8 cellular contexts compared by ENCODE assay signal in genomic region chr9:626114-626513, GRCh38.
A peak's percentile ranks its signal among the peaks of the same experiment; 100 is the strongest.
DNase-seq lines count a peak whose midpoint lies in the region; ATAC-seq and TF ChIP-seq lines count a peak whose summit lies in the region.
"Not testable (repeated sequence)": the region's sequence is repeated elsewhere in the genome, so short reads cannot be mapped to it uniquely, and the experiment has no call there.

No MANE protein-coding gene starts in this region.

- peak overlapping the region; percentile 48 to 78 (median 72) for H3K4me2 ChIP-seq in BLaER1 treated with 17β-estradiol and CSF1 and Interleukin-3, amounts not matched to agents 10 nM and 100 nM
- H3K4me2 ChIP-seq in OCI-LY1 (ENCODE audit: low read length): peak overlapping the region; percentile 70

- peak overlapping the region in 1 of 10 experiments; percentile 1; a peak in 1 of 20 replicates for H3K4me3 ChIP-seq in BLaER1 treated with 17β-estradiol and CSF1 and Interleukin-3, amounts not matched to agents 10 nM and 100 nM
- H3K4me3 ChIP-seq in OCI-LY1 (ENCODE audit: low read depth, low read length, poor library complexity, severe bottlenecking): peak overlapping the region; percentile 24
- H3K4me3 ChIP-seq in cardiac muscle cell; rectal smooth muscle tissue (ENCODE audit: low read length); transverse colon: not testable (repeated sequence)

- not testable (repeated sequence) for H3K9me3 ChIP-seq in BLaER1 treated with 17β-estradiol and CSF1 and Interleukin-3, amounts not matched to agents 10 nM and 100 nM (replicated peaks in 1 of 11); OCI-LY1 (ENCODE audit: low read length); cardiac muscle cell (ENCODE audit: low read depth); transverse colon

- H3K79me2 ChIP-seq in OCI-LY1 (ENCODE audit: insufficient read depth, low read length): not testable (repeated sequence)

- H3K9me3 Mint-ChIP-seq in mesothelial cell of epicardium: not testable (repeated sequence)

- peak overlapping the region in 6 of 11 experiments; percentile 13 to 50 (median 28); a peak in 7 of 22 replicates for H3K9ac ChIP-seq in BLaER1 treated with 17β-estradiol and CSF1 and Interleukin-3, amounts not matched to agents 10 nM and 100 nM
- H3K9ac ChIP-seq in OCI-LY1 (ENCODE audit: low read length): peak overlapping the region; percentile 33; the same call in 1 of the 2 replicates
- H3K9ac ChIP-seq in rectal smooth muscle tissue (ENCODE audit: low read length): not testable (repeated sequence)

- peak; percentile 14 for ATAC-seq in HG02852 (IDR thresholded peaks at IDR 0.05; ENCODE audit: unreplicated experiment)

- not testable (repeated sequence) for H4K20me1 ChIP-seq in BLaER1 treated with 17β-estradiol and CSF1 and Interleukin-3, amounts not matched to agents 10 nM and 100 nM; OCI-LY1 (ENCODE audit: insufficient read depth, low read length)

- DNase-seq in caudate nucleus (lab: John Stamatoyannopoulos, UW); cardiac muscle cell (ENCODE audit: low read depth in 1 of 2, low spot score in 1 of 2); mesothelial cell of epicardium (ENCODE audit: low spot score in 2 of 2, unreplicated experiment in 2 of 2); transverse colon: not testable (repeated sequence)

- peak overlapping the region in 5 of 11 experiments; percentile 5 to 42 (median 20); a peak in 5 of 22 replicates for H3K27ac ChIP-seq in BLaER1 treated with 17β-estradiol and CSF1 and Interleukin-3, amounts not matched to agents 10 nM and 100 nM
- H3K27ac ChIP-seq in OCI-LY1 (ENCODE audit: low read depth, low read length, poor library complexity, severe bottlenecking) (peak overlapping the region; percentile 66), caudate nucleus (ENCODE audit: low read depth, low read length) (peak overlapping the region; percentile 49), cardiac muscle cell (peak overlapping the region; percentile 74), rectal smooth muscle tissue (ENCODE audit: low read depth, low read length) (peak overlapping the region; percentile 66), transverse colon (peak overlapping the region; percentile 69 to 86 (median 72))

- H3K36me3 ChIP-seq in BLaER1 treated with 17β-estradiol and CSF1 and Interleukin-3, amounts not matched to agents 10 nM and 100 nM; OCI-LY1 (ENCODE audit: insufficient read depth, low read length); cardiac muscle cell; rectal smooth muscle tissue (ENCODE audit: control insufficient read depth, insufficient read depth, low read length); transverse colon: not testable (repeated sequence)

- in situ Hi-C loops in transverse colon (cut with MboI; ENCODE audit: low pct_ligation_motif_present in 1 of 4, low pct_unique_long_range_greater_than_20kb in 1 of 4, low sequenced_read_pairs in 3 of 4): not testable (repeated sequence)

- peak overlapping the region; percentile 5 for H3K27ac Mint-ChIP-seq in mesothelial cell of epicardium

- H3F3A ChIP-seq in OCI-LY1 (ENCODE audit: insufficient read depth, low read length): not testable (repeated sequence)

- not testable (repeated sequence) for H3K4me3 Mint-ChIP-seq in mesothelial cell of epicardium

- TF ChIP-seq CTCF in OCI-LY1 (IDR thresholded peaks at IDR 0.05; ENCODE audit: low read length); cardiac muscle cell (IDR thresholded peaks at IDR 0.05; ENCODE audit: low read depth, low read length); mesothelial cell of epicardium (IDR thresholded peaks at IDR 0.05; ENCODE audit: unreplicated experiment); transverse colon (IDR thresholded peaks at IDR 0.05): not testable (repeated sequence)

- peaks cover 32 to 63% (median 54%) of the 10 kb centered on the region in 10 experiments for H3K4me1 ChIP-seq in BLaER1 treated with 17β-estradiol and CSF1 and Interleukin-3, amounts not matched to agents 10 nM and 100 nM
- H3K4me1 ChIP-seq in OCI-LY1 (ENCODE audit: insufficient read depth, low read length, severe bottlenecking): peaks cover 59% of the 10 kb centered on the region
- H3K4me1 ChIP-seq in cardiac muscle cell (ENCODE audit: low read depth): peaks cover 33% of the 10 kb centered on the region
- H3K4me1 ChIP-seq in rectal smooth muscle tissue (ENCODE audit: control insufficient read depth, insufficient read depth, low read length): peaks cover 25% of the 10 kb centered on the region
- peaks cover 12 to 38% (median 15%) of the 10 kb centered on the region in 4 donors for H3K4me1 ChIP-seq in transverse colon

- not testable (repeated sequence) for TF ChIP-seq POLR2A in transverse colon (IDR thresholded peaks at IDR 0.05)

- WGBS in transverse colon (ENCODE audit: low coverage in 1 of 2), 2 donors: 58 to 72% methylated on average over 4 to 9 of the region's 9 CpGs

- H3K27me3 ChIP-seq in BLaER1 treated with 17β-estradiol and CSF1 and Interleukin-3, amounts not matched to agents 10 nM and 100 nM; OCI-LY1 (ENCODE audit: insufficient read depth, low read length); cardiac muscle cell; rectal smooth muscle tissue (ENCODE audit: control insufficient read depth, insufficient read depth, low read length); transverse colon: not testable (repeated sequence)

- H2AFZ ChIP-seq in OCI-LY1 (ENCODE audit: low read length): not testable (repeated sequence)

- not testable (repeated sequence) for H3K9me2 ChIP-seq in OCI-LY1 (ENCODE audit: low read depth, low read length)

- TF ChIP-seq EP300 in transverse colon (IDR thresholded peaks at IDR 0.05; ENCODE audit: low read depth): not testable (repeated sequence)

- H3K4me1 Mint-ChIP-seq in mesothelial cell of epicardium: peaks cover 42% of the 10 kb centered on the region

- intact Hi-C loops in transverse colon (cut with DNase I; ENCODE audit: low total_unique reads): loop anchor here (10.0 kb wide), 1 partner anchor 69 kb away; no protein-coding TSS in a partner anchor

- H3K36me3 Mint-ChIP-seq in mesothelial cell of epicardium: not testable (repeated sequence)

- H3K27me3 Mint-ChIP-seq in mesothelial cell of epicardium (ENCODE audit: low read depth): not testable (repeated sequence)
